Comparison of ENCODE assay signal across 1 cellular context in genomic region chr20:2476742-2477615, GRCh38.
TF ChIP-seq lines count a peak whose summit lies in the region.

No MANE protein-coding gene starts in this region.

TF ChIP-seq in GM23338, 12 proteins besides CTCF, POLR2A, EP300 and RAD21 (continued from another document):
- TF ChIP-seq ZNF462 (CRISPR knock-in tag; IDR thresholded peaks at IDR 0.05), result no peak
- no peak for TF ChIP-seq REST (IDR thresholded peaks at IDR 0.05; ENCODE audit: unreplicated experiment)
- TF ChIP-seq EZH2phosphoT487 (IDR thresholded peaks at IDR 0.05; ENCODE audit: unreplicated experiment), result no peak
